In genomic region chr16:31132979-31133599, GRCh38 we compare ENCODE assay signal across 16 cellular contexts. TPM values are rescaled to one million over a fixed set of nuclear protein-coding genes. Genes with fewer than 3 reads are reported as not detected.
A peak's percentile ranks its signal among the peaks of the same experiment; 100 is the strongest.
DNase-seq lines count a peak whose midpoint lies in the region; ATAC-seq and TF ChIP-seq lines count a peak whose summit lies in the region.
"Had no signal": no experiment of that assay in that cellular context is flagged by ENCODE, and none has a peak within 500 bp of the region (broad histone marks: within the 10 kb centered on the region; RNA-seq: fewer than 3 reads in every experiment).

No MANE protein-coding gene starts in this region.

- DNase-seq in activated naive CD4-positive, alpha-beta T cell treated with anti-CD3 and anti-CD28 coated beads, Interleukin-2, amount 50 U/mL, for 72 hours (ENCODE audit: low spot score in 2 of 2), result no peak
- DNase-seq in activated naive CD4-positive, alpha-beta T cell treated with anti-CD3 and anti-CD28 coated beads, Interleukin-2, amount 10 ng/mL, durations not matched to agents 7 days and 5 days, result no peak
- DNase-seq in epithelial cell of esophagus (ENCODE audit: low read depth), result no peak
- DNase-seq in stimulated activated CD4-positive, alpha-beta T cell treated with anti-CD3 and anti-CD28 coated beads, Interleukin-2, amount 100 ng/mL, for 24 hours, result no peak
- no peak for DNase-seq in activated CD8-positive, alpha-beta memory T cell treated with anti-CD3 and anti-CD28 coated beads, Interleukin-2, amount 10 ng/mL, durations not matched to agents 7 days and 5 days
- DNase-seq in NCI-H524 (lab: John Stamatoyannopoulos, UW), result no peak
- DNase-seq: activated T-cell treated with anti-CD3 and anti-CD28 coated beads, Interleukin-2, amount 50 U/mL, for 1 hour; brain microvascular endothelial cell; effector CD4-positive, alpha-beta T cell; NCI-H748 treated with DMSO at 0.1 percent for 48 hours; psoas muscle; testis had no signal

- H3K4me3 Mint-ChIP-seq in activated naive CD4-positive, alpha-beta T cell treated with anti-CD3 and anti-CD28 coated beads, Interleukin-2, amount 10 ng/mL, durations not matched to agents 7 days and 5 days, result no peak overlapping the region
- peak overlapping the region in 1 of 3 experiments; percentile 61 for H3K4me3 Mint-ChIP-seq in nephron
- no peak overlapping the region for H3K4me3 Mint-ChIP-seq in activated CD8-positive, alpha-beta memory T cell treated with anti-CD3 and anti-CD28 coated beads, Interleukin-2, amount 10 ng/mL, durations not matched to agents 7 days and 5 days
- H3K4me3 Mint-ChIP-seq: activated naive CD8-positive, alpha-beta T cell had no signal

- peaks cover 3% of the 10 kb centered on the region for H3K27me3 Mint-ChIP-seq in activated naive CD4-positive, alpha-beta T cell treated with anti-CD3 and anti-CD28 coated beads, Interleukin-2, amount 10 ng/mL, durations not matched to agents 7 days and 5 days
- no peaks in the 10 kb centered on the region for H3K27me3 Mint-ChIP-seq in nephron (ENCODE audit: low read depth)
- H3K27me3 Mint-ChIP-seq in activated CD8-positive, alpha-beta memory T cell treated with anti-CD3 and anti-CD28 coated beads, Interleukin-2, amount 10 ng/mL, durations not matched to agents 7 days and 5 days, result no peaks in the 10 kb centered on the region
- H3K27me3 Mint-ChIP-seq: activated naive CD8-positive, alpha-beta T cell had no signal

- peak in 1 of 2 donors; percentile 16 for ATAC-seq in activated naive CD4-positive, alpha-beta T cell treated with anti-CD3 and anti-CD28 coated beads, Interleukin-2, amount 50 U/mL, for 72 hours
- ATAC-seq in activated CD8-positive, alpha-beta memory T cell treated with anti-CD3 and anti-CD28 coated beads, Interleukin-2, amount 10 ng/mL, durations not matched to agents 7 days and 5 days, result no peak
- no peak for ATAC-seq in GM18520 (IDR thresholded peaks at IDR 0.05; ENCODE audit: unreplicated experiment)
- ATAC-seq: psoas muscle had no signal

- H3K9me3 Mint-ChIP-seq in activated naive CD4-positive, alpha-beta T cell treated with anti-CD3 and anti-CD28 coated beads, Interleukin-2, amount 50 U/mL, for 72 hours, result no peaks in the 10 kb centered on the region
- no peaks in the 10 kb centered on the region for H3K9me3 Mint-ChIP-seq in activated naive CD4-positive, alpha-beta T cell treated with anti-CD3 and anti-CD28 coated beads, Interleukin-2, amount 10 ng/mL, durations not matched to agents 7 days and 5 days
- no peaks in the 10 kb centered on the region for H3K9me3 Mint-ChIP-seq in nephron
- H3K9me3 Mint-ChIP-seq in activated CD8-positive, alpha-beta memory T cell treated with anti-CD3 and anti-CD28 coated beads, Interleukin-2, amount 10 ng/mL, durations not matched to agents 7 days and 5 days (ENCODE audit: low read depth), result no peaks in the 10 kb centered on the region

- peaks cover 8% of the 10 kb centered on the region for H3K4me1 Mint-ChIP-seq in activated naive CD4-positive, alpha-beta T cell treated with anti-CD3 and anti-CD28 coated beads, Interleukin-2, amount 10 ng/mL, durations not matched to agents 7 days and 5 days
- H3K4me1 Mint-ChIP-seq in nephron, result peaks cover 16% of the 10 kb centered on the region
- H3K4me1 Mint-ChIP-seq in activated CD8-positive, alpha-beta memory T cell treated with anti-CD3 and anti-CD28 coated beads, Interleukin-2, amount 10 ng/mL, durations not matched to agents 7 days and 5 days, result no peaks in the 10 kb centered on the region

- no peaks in the 10 kb centered on the region for H3K36me3 Mint-ChIP-seq in activated naive CD4-positive, alpha-beta T cell treated with anti-CD3 and anti-CD28 coated beads, Interleukin-2, amount 50 U/mL, for 72 hours
- peaks cover 7% of the 10 kb centered on the region for H3K36me3 Mint-ChIP-seq in activated naive CD4-positive, alpha-beta T cell treated with anti-CD3 and anti-CD28 coated beads, Interleukin-2, amount 10 ng/mL, durations not matched to agents 7 days and 5 days
- peaks cover 21% of the 10 kb centered on the region for H3K36me3 Mint-ChIP-seq in nephron (ENCODE audit: low read depth)
- no peaks in the 10 kb centered on the region for H3K36me3 Mint-ChIP-seq in activated CD8-positive, alpha-beta memory T cell treated with anti-CD3 and anti-CD28 coated beads, Interleukin-2, amount 10 ng/mL, durations not matched to agents 7 days and 5 days
- H3K36me3 Mint-ChIP-seq: activated naive CD8-positive, alpha-beta T cell had no signal

- H3K27ac Mint-ChIP-seq in activated naive CD4-positive, alpha-beta T cell treated with anti-CD3 and anti-CD28 coated beads, Interleukin-2, amount 50 U/mL, for 72 hours, result peak overlapping the region; percentile 15 to 25
- no peak overlapping the region for H3K27ac Mint-ChIP-seq in activated naive CD4-positive, alpha-beta T cell treated with anti-CD3 and anti-CD28 coated beads, Interleukin-2, amount 10 ng/mL, durations not matched to agents 7 days and 5 days
- H3K27ac Mint-ChIP-seq in nephron, result peak overlapping the region; percentile 14 to 61 (median 57)
- H3K27ac Mint-ChIP-seq in activated CD8-positive, alpha-beta memory T cell treated with anti-CD3 and anti-CD28 coated beads, Interleukin-2, amount 10 ng/mL, durations not matched to agents 7 days and 5 days, result no peak overlapping the region
- H3K27ac Mint-ChIP-seq: activated naive CD8-positive, alpha-beta T cell had no signal

- CTCF ChIA-PET in activated naive CD4-positive, alpha-beta T cell treated with anti-CD3 and anti-CD28 coated beads, Interleukin-2, amount 10 ng/mL, durations not matched to agents 7 days and 5 days (lab: Charles Lee), result no interaction called here
- CTCF ChIA-PET in activated CD8-positive, alpha-beta memory T cell treated with anti-CD3 and anti-CD28 coated beads, Interleukin-2, amount 10 ng/mL, durations not matched to agents 7 days and 5 days (lab: Charles Lee), result interaction anchor here (1.2 kb wide), 1 partner anchor 9 kb away, joined by 4 read pairs; no protein-coding TSS in a partner anchor

- TF ChIP-seq CTCF in epithelial cell of esophagus (IDR thresholded peaks at IDR 0.05; ENCODE audit: insufficient read depth, low read depth, low read length, missing control alignments), result no peak
- no peak for TF ChIP-seq CTCF in nephron (IDR thresholded peaks at IDR 0.05; ENCODE audit: unreplicated experiment in 3 of 3)

- H3K4me3 ChIP-seq in epithelial cell of esophagus (ENCODE audit: low read length), result peak overlapping the region; percentile 83
- H3K4me3 ChIP-seq: psoas muscle, testis had no signal

RNA-seq across cellular contexts. Expression of gene PRSS8, which starts 2.4 kb away (rescaled TPM):
- total RNA-seq in activated naive CD4-positive, alpha-beta T cell treated with anti-CD3 and anti-CD28 coated beads, Interleukin-2, amount 50 U/mL, for 72 hours, result not detected
- not detected for total RNA-seq in activated CD8-positive, alpha-beta memory T cell treated with anti-CD3 and anti-CD28 coated beads, Interleukin-2, amount 10 ng/mL, durations not matched to agents 7 days and 5 days
- total RNA-seq: psoas muscle, RPMI7951 had no signal

RNA-seq across cellular contexts. Expression of gene KAT8, which starts 15.6 kb away (rescaled TPM):
- total RNA-seq in activated naive CD4-positive, alpha-beta T cell treated with anti-CD3 and anti-CD28 coated beads, Interleukin-2, amount 50 U/mL, for 72 hours, result 10 to 100 TPM; 57.8 to 88.5 TPM
- 10 to 100 TPM; 54.8 to 56.1 TPM for total RNA-seq in activated CD8-positive, alpha-beta memory T cell treated with anti-CD3 and anti-CD28 coated beads, Interleukin-2, amount 10 ng/mL, durations not matched to agents 7 days and 5 days

RNA-seq across cellular contexts. Expression of gene PRSS36, which starts 16.8 kb away (rescaled TPM):
- total RNA-seq in activated naive CD4-positive, alpha-beta T cell treated with anti-CD3 and anti-CD28 coated beads, Interleukin-2, amount 50 U/mL, for 72 hours, result 1 to 10 TPM; 1.0 to 1.1 TPM
- total RNA-seq in activated CD8-positive, alpha-beta memory T cell treated with anti-CD3 and anti-CD28 coated beads, Interleukin-2, amount 10 ng/mL, durations not matched to agents 7 days and 5 days, result under 1 TPM; 0.59 to 0.96 TPM

RNA-seq across cellular contexts. Expression of gene BCKDK, which starts 24.9 kb away (rescaled TPM):
- total RNA-seq in activated naive CD4-positive, alpha-beta T cell treated with anti-CD3 and anti-CD28 coated beads, Interleukin-2, amount 50 U/mL, for 72 hours, result 10 to 100 TPM; 18.3 to 61.0 TPM
- total RNA-seq in activated CD8-positive, alpha-beta memory T cell treated with anti-CD3 and anti-CD28 coated beads, Interleukin-2, amount 10 ng/mL, durations not matched to agents 7 days and 5 days, result 10 to 100 TPM; 34.7 to 35.4 TPM

RNA-seq across cellular contexts. Expression of gene VKORC1, which starts 38.5 kb away (rescaled TPM):
- total RNA-seq in activated naive CD4-positive, alpha-beta T cell treated with anti-CD3 and anti-CD28 coated beads, Interleukin-2, amount 50 U/mL, for 72 hours, result 10 to 100 TPM; 41.4 to 91.4 TPM
- total RNA-seq in activated CD8-positive, alpha-beta memory T cell treated with anti-CD3 and anti-CD28 coated beads, Interleukin-2, amount 10 ng/mL, durations not matched to agents 7 days and 5 days, result 10 to 100 TPM; 66.3 to 68.9 TPM

Comparison
In these comparisons a context has a peak if more than half of its experiments do, and no peak if none do; other contexts are left out.
1. H3K27ac Mint-ChIP-seq: peak in activated naive CD4-positive, alpha-beta T cell treated with anti-CD3 and anti-CD28 coated beads, Interleukin-2, amount 50 U/mL, for 72 hours (2 of 2) and nephron (3 of 3); none in activated naive CD4-positive, alpha-beta T cell treated with anti-CD3 and anti-CD28 coated beads, Interleukin-2, amount 10 ng/mL, durations not matched to agents 7 days and 5 days (single experiment) and activated CD8-positive, alpha-beta memory T cell treated with anti-CD3 and anti-CD28 coated beads, Interleukin-2, amount 10 ng/mL, durations not matched to agents 7 days and 5 days (single experiment).